In genomic region chr11:107931206-107931605, GRCh38 we compare ENCODE assay signal across 21 cellular contexts. TPM values are rescaled to one million over a fixed set of nuclear protein-coding genes. Genes with fewer than 3 reads are reported as not detected.
"Had no signal": no experiment of that assay in that cellular context is flagged by ENCODE, and none has a peak within 500 bp of the region (broad histone marks: within the 10 kb centered on the region; RNA-seq: fewer than 3 reads in every experiment).

No MANE protein-coding gene starts in this region.

- H3K9me3 ChIP-seq: heart left ventricle, pancreas, stomach, thoracic aorta, transverse colon had no signal

- H3K36me3 ChIP-seq: heart left ventricle, pancreas, stomach, thoracic aorta, transverse colon had no signal

- ATAC-seq: esophagus mucosa, heart left ventricle, pancreas, right cardiac atrium had no signal

- H3K27ac ChIP-seq: heart left ventricle, pancreas, stomach, thoracic aorta, transverse colon had no signal

- DNase-seq: effector CD4-positive, alpha-beta T cell; heart left ventricle; hypothalamus; kidney glomerular epithelial cell; mesendoderm; naive B cell; occipital lobe; pancreas; right cardiac atrium; small intestine; stimulated activated CD4-positive, alpha-beta T cell treated with anti-CD3 and anti-CD28 coated beads, Interleukin-12 subunit alpha, Interleukin-12 subunit beta, amount 100 ng/mL, for 4 hours; stimulated activated naive CD4-positive, alpha-beta T cell; stomach; substantia nigra; transverse colon had no signal

- H3K4me3 ChIP-seq: heart left ventricle, pancreas, stomach, thoracic aorta, transverse colon had no signal

RNA-seq across cellular contexts. Expression of gene RAB39A, which starts 3.0 kb away (rescaled TPM):
- total RNA-seq: dermis microvascular lymphatic vessel endothelial cell, esophagus mucosa, fibroblast of lung, glomerular endothelial cell, lung microvascular endothelial cell had no signal
